Comparison of ENCODE assay signal across 8 cellular contexts in the genomic region with DNA sequence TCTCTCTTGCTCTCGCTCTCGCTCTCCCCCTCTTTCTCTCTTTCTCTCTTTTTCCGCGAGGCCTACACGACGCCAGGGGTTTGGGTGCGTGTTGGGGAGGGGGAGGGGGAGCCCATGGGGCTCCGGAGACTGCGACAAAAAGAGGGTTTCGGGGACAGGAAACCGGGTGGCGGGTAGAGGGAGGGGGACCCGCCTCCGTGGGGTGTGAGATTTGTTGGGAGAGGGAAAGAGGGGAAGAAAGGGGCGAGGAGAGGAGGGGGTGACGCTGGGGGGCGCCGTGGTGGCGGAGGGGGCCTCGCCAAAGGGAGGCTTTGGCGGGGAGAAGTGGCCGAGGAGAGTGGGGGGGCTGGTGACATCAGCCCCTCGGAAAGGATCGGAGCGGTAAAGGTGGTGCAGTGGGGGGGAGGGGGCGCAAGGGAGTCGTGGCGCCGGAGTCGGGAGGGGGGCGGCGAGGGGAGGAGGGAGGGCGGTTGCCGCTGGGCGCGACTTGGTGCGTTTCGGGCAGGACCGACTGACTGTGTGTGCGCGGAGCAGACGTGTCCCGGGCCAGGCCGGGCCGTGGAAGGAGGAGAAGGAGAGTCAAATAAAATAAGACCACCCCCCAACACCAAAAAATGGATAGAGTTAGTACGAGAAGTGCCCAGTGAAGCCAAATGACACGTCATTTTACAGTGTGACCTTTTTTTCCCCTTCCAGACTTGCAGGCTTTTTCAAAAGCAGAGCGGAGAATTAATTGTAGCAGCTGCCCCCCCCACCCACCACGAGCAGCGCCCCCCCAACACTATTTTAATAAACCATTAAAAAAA. TPM values are rescaled to one million over a fixed set of nuclear protein-coding genes. Genes with fewer than 3 reads are reported as not detected.
DNase-seq lines count a peak whose midpoint lies in the region; ATAC-seq and TF ChIP-seq lines count a peak whose summit lies in the region.

No MANE protein-coding gene starts in this region.

- H3K27me3 ChIP-seq in tibial artery, result no peaks in the 10 kb centered on the region

- H3K9me3 ChIP-seq in tibial artery, result no peaks in the 10 kb centered on the region

- H3K36me3 ChIP-seq in tibial artery, result no peaks in the 10 kb centered on the region

- H3K4me1 ChIP-seq in tibial artery, result peaks cover 0 to 53% (median 42%) of the 10 kb centered on the region in 4 donors

- TF ChIP-seq CTCF in GM10266 (IDR thresholded peaks at IDR 0.05; ENCODE audit: control insufficient read depth, insufficient read depth, low read depth, missing control alignments) (peak; percentile 32), omental fat pad (IDR thresholded peaks at IDR 0.05) (no peak), tibial artery (IDR thresholded peaks at IDR 0.05) (no peak)

- intact Hi-C loops in tibial artery (cut with DNase I; ENCODE audit: low total_unique reads), result loop anchor here (5.0 kb wide), 1 partner anchor 140 kb away; a partner anchor contains a TSS

- DNase-seq in GM10266 (ENCODE audit: extremely low spot score) (peak; percentile 85), KG1 (lab: John Stamatoyannopoulos, UW) (peak; percentile 41), globus pallidus (ENCODE audit: low spot score) (peak; percentile 58), omental fat pad (ENCODE audit: low spot score) (peak; percentile 35), tibial artery (peak; percentile 76 to 89), cortex of kidney (lab: John Stamatoyannopoulos, UW) (no peak)
- peak; percentile 72 for DNase-seq in activated naive CD4-positive, alpha-beta T cell treated with Interleukin-2 at 50 U/mL for 16 hours

- no peak for ATAC-seq in omental fat pad (ENCODE audit: low FRiP score)

- peak overlapping the region; percentile 91 to 97 for H3K4me3 ChIP-seq in tibial artery

- peak; percentile 41 for TF ChIP-seq POLR2A in Raji (IDR thresholded peaks at IDR 0.05; ENCODE audit: insufficient read depth, low read depth, low read length)

- H3K27ac ChIP-seq in tibial artery, result peak overlapping the region; percentile 100

RNA-seq across cellular contexts. Expression of a gene that starts 39.8 kb away (rescaled TPM):
- total RNA-seq in omental fat pad, result 100 to 1,000 TPM; 606 to 837 (median 753) TPM

RNA-seq across cellular contexts. Expression of a gene that starts 41.6 kb away (rescaled TPM):
- total RNA-seq in omental fat pad, result under 1 TPM in 1 of 4 donors, not detected in 3; 0.28 TPM
